8 cellular contexts compared by ENCODE assay signal in the genomic region with DNA sequence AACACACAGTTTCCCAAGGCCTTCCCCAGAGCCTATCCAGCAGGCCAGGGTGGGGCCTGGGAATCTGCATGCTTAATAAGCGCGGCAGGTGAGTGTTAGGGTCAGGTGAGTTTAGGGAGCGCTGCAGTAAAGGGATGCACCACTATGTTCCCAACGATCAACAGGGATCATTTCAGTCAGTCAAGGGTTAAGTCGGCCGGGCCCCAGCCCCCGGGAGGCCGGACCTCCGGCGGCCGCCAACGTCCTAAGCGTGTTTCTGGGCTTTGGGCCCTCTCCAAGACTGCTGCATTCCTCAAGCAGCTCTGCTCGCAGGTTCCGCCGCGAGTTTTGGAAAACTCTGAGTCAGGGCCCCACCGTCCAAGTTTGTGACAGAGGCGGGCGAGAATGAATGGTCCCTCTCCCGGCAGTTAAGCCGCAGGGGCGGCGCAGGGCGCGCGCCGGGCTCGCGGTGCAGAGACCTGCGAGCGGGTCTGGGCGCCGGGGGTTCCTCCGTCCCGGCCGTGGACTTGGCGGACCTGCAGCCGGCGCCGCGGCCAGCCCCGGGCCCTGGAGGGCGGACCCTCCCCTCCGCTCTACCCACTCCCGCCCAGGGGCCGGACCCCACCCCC.
DNase-seq lines count a peak whose midpoint lies in the region; ATAC-seq and TF ChIP-seq lines count a peak whose summit lies in the region.

No MANE protein-coding gene starts in this region.

- H3K36me3 Mint-ChIP-seq in brain: no peaks in the 10 kb centered on the region
- peaks cover 6% of the 10 kb centered on the region for H3K36me3 Mint-ChIP-seq in stimulated activated memory B cell treated with anti-CD40 and anti-IgM and Interleukin-4, amounts not matched to agents 10 μg/mL and 1 μg/mL and 100 μg/mL, for 72 hours

- H3K4me3 Mint-ChIP-seq in brain: peak overlapping the region; percentile 74 to 87 (median 79)
- H3K4me3 Mint-ChIP-seq in stimulated activated memory B cell treated with anti-CD40 and anti-IgM and Interleukin-4, amounts not matched to agents 10 μg/mL and 1 μg/mL and 100 μg/mL, for 72 hours: no peak overlapping the region

- H3K27me3 Mint-ChIP-seq in brain: peaks cover 59% of the 10 kb centered on the region
- peaks cover 69% of the 10 kb centered on the region for H3K27me3 Mint-ChIP-seq in stimulated activated memory B cell treated with anti-CD40 and anti-IgM and Interleukin-4, amounts not matched to agents 10 μg/mL and 1 μg/mL and 100 μg/mL, for 72 hours

- peak; percentile 60 for DNase-seq in HFF-Myc (ENCODE audit: extremely low read depth, low read depth)
- peak; percentile 86 for DNase-seq in islet precursor cell
- no peak for DNase-seq in DMS153 treated with DMSO at 0.1 percent for 48 hours (lab: John Stamatoyannopoulos, UW; ENCODE audit: unreplicated experiment)
- DNase-seq in G401 (ENCODE audit: low spot score): no peak

- TF ChIP-seq CTCF in HFF-Myc (IDR thresholded peaks at IDR 0.05; ENCODE audit: low read depth, low read length, missing control alignments) (no peak), brain (conservative IDR thresholded peaks at IDR 0.05) (no peak)

- in situ Hi-C loops in G401 (cut with HindIII; ENCODE audit: low sequenced_read_pairs): no loop called here

- H3K27ac Mint-ChIP-seq in brain: no peak overlapping the region
- H3K27ac Mint-ChIP-seq in stimulated activated memory B cell treated with anti-CD40 and anti-IgM and Interleukin-4, amounts not matched to agents 10 μg/mL and 1 μg/mL and 100 μg/mL, for 72 hours: no peak overlapping the region

- peaks cover 19% of the 10 kb centered on the region for H3K4me1 Mint-ChIP-seq in brain
- H3K4me1 Mint-ChIP-seq in stimulated activated memory B cell treated with anti-CD40 and anti-IgM and Interleukin-4, amounts not matched to agents 10 μg/mL and 1 μg/mL and 100 μg/mL, for 72 hours: peaks cover 17% of the 10 kb centered on the region

- ATAC-seq in stimulated activated memory B cell treated with anti-CD40 and anti-IgM and Interleukin-4, amounts not matched to agents 10 μg/mL and 1 μg/mL and 100 μg/mL, for 72 hours: peak; percentile 3
- ATAC-seq in HG03469 (IDR thresholded peaks at IDR 0.05; ENCODE audit: unreplicated experiment) (no peak), GM21423 (IDR thresholded peaks at IDR 0.05; ENCODE audit: unreplicated experiment) (no peak)

- H3K9me3 Mint-ChIP-seq in brain: peaks cover 0 to 9% (median 3%) of the 10 kb centered on the region in 5 experiments
- peaks cover 5% of the 10 kb centered on the region for H3K9me3 Mint-ChIP-seq in stimulated activated memory B cell treated with anti-CD40 and anti-IgM and Interleukin-4, amounts not matched to agents 10 μg/mL and 1 μg/mL and 100 μg/mL, for 72 hours

- H3K4me3 ChIP-seq in HFF-Myc (replicated peaks; ENCODE audit: low read depth, low read length): peak overlapping the region; percentile 57

Comparison
In these comparisons a context has a peak if more than half of its experiments do, and no peak if none do; other contexts are left out.
1. DNase-seq: peak in HFF-Myc (single experiment) and islet precursor cell (single experiment); none in DMS153 treated with DMSO at 0.1 percent for 48 hours (single experiment) and G401 (single experiment).